In genomic region chr3:13538520-13539284, GRCh38 we compare ENCODE assay signal across 17 cellular contexts. TPM values are rescaled to one million over a fixed set of nuclear protein-coding genes. Genes with fewer than 3 reads are reported as not detected.
DNase-seq lines count a peak whose midpoint lies in the region; ATAC-seq and TF ChIP-seq lines count a peak whose summit lies in the region.
"Had no signal": no experiment of that assay in that cellular context is flagged by ENCODE, and none has a peak within 500 bp of the region (broad histone marks: within the 10 kb centered on the region; RNA-seq: fewer than 3 reads in every experiment).

No MANE protein-coding gene starts in this region.

- H4K91ac ChIP-seq in trophoblast cell (ENCODE audit: low read depth, low read length) = peak overlapping the region; percentile 34

- DNase-seq in CD14-positive monocyte (ENCODE audit: low spot score) = peak; percentile 22
- DNase-seq in PC-3 = peak; percentile 13
- no peak for DNase-seq in epithelial cell of prostate (ENCODE audit: low read depth, low spot score)
- no peak for DNase-seq in trophoblast cell
- DNase-seq in putamen (ENCODE audit: low spot score) = no peak
- no peak for DNase-seq in caudate nucleus (lab: John Stamatoyannopoulos, UW)
- no peak for DNase-seq in HUDEP-2 (lab: John Stamatoyannopoulos, UW; ENCODE audit: unreplicated experiment in 76 of 76)
- DNase-seq in NCI-H510A treated with DMSO at 0.1 percent for 48 hours (lab: John Stamatoyannopoulos, UW) = no peak
- DNase-seq: activated naive CD4-positive, alpha-beta T cell treated with anti-CD3 and anti-CD28 coated beads, Interleukin-2, amount 50 U/mL, for 16 hours; central memory CD4-positive, alpha-beta T cell; Karpas-422; NCI-H2171; occipital lobe; stimulated activated CD4-positive, alpha-beta T cell treated with anti-CD3 and anti-CD28 coated beads, Interleukin-12 subunit alpha, Interleukin-12 subunit beta, amount 100 ng/mL, for 4 hours had no signal

- peak overlapping the region; percentile 20; the same call in 1 of the 2 replicates for H2AFZ ChIP-seq in PC-3 (ENCODE audit: low read length)
- no peak overlapping the region for H2AFZ ChIP-seq in trophoblast cell (ENCODE audit: insufficient read depth, low read length, poor library complexity)

- no peak overlapping the region for H3K18ac ChIP-seq in trophoblast cell (ENCODE audit: low read length)

- no peaks in the 10 kb centered on the region for H3F3A ChIP-seq in PC-3 (ENCODE audit: low read length, unreplicated experiment)

- POLR2A ChIA-PET in PC-3 (lab: Charles Lee; ENCODE audit: unreplicated experiment) = interaction anchor here (0.5 kb wide), 1 partner anchor 14 kb away, joined by 3 read pairs; no protein-coding TSS in a partner anchor

- intact Hi-C loops in CD14-positive monocyte (cut with micrococcal nuclease) = no loop called here
- intact Hi-C loops in PC-3 (cut with micrococcal nuclease) = loop anchor here (2.0 kb wide), 1 partner anchor 62 kb away; no protein-coding TSS in a partner anchor

- WGBS in trophoblast cell (ENCODE audit: extremely low coverage, insufficient coverage, insufficient read length) = no CpG with 5 or more reads among the region's 9 CpGs

- no peaks in the 10 kb centered on the region for H3K9me2 ChIP-seq in PC-3 (replicated peaks; ENCODE audit: low read length)

- no peak overlapping the region for H2BK5ac ChIP-seq in trophoblast cell (ENCODE audit: low read depth, low read length, poor library complexity)

- peak overlapping the region; percentile 67 for H2BK120ac ChIP-seq in trophoblast cell (ENCODE audit: insufficient read depth, low read length, poor library complexity)

- H4K8ac ChIP-seq in trophoblast cell (ENCODE audit: low read depth, low read length) = no peak overlapping the region

- CTCF ChIA-PET in PC-3 (lab: Charles Lee) = interaction anchor here (0.6 kb wide), 1 partner anchor 35 kb away, joined by 6 read pairs; no protein-coding TSS in a partner anchor

- H3K23ac ChIP-seq in trophoblast cell (ENCODE audit: low read length) = no peak overlapping the region

- peaks cover 0 to 10% (median 6%) of the 10 kb centered on the region in 7 donors for H3K9me3 Mint-ChIP-seq in CD14-positive monocyte

- no peaks in the 10 kb centered on the region for H4K20me1 ChIP-seq in PC-3 (ENCODE audit: low read length)

- H3K4me1 ChIP-seq in PC-3 (ENCODE audit: insufficient read depth, low read length) (peaks cover 38% of the 10 kb centered on the region), trophoblast cell (ENCODE audit: control insufficient read depth in 1 of 2, insufficient read depth in 2 of 2, low read length in 2 of 2) (peaks cover 12 to 24% of the 10 kb centered on the region in 2 experiments)

- H3K9ac ChIP-seq in PC-3 (ENCODE audit: low read length) = peak overlapping the region; percentile 65
- no peak overlapping the region for H3K9ac ChIP-seq in trophoblast cell (ENCODE audit: low read length)

- TF ChIP-seq CTCF in CD14-positive monocyte (IDR thresholded peaks at IDR 0.05) (no peak), PC-3 (conservative IDR thresholded peaks at IDR 0.05; ENCODE audit: low read depth, low read length) (no peak)

- no peak for ATAC-seq in PC-3

- no peak overlapping the region for H4K12ac ChIP-seq in trophoblast cell (ENCODE audit: low read depth, low read length)

- no peak overlapping the region for H3K14ac ChIP-seq in trophoblast cell (ENCODE audit: low read length)

- H3K9me3 ChIP-seq in PC-3 (ENCODE audit: low read length) = peaks cover 3% of the 10 kb centered on the region; the same call in 1 of the 2 replicates
- H3K9me3 ChIP-seq in trophoblast cell (ENCODE audit: insufficient read depth, low read depth, low read length) = peaks cover 2% of the 10 kb centered on the region

- H3K36me3 ChIP-seq in PC-3 (ENCODE audit: low read depth, low read length) = no peaks in the 10 kb centered on the region
- no peaks in the 10 kb centered on the region for H3K36me3 ChIP-seq in trophoblast cell (ENCODE audit: control insufficient read depth in 1 of 2, insufficient read depth in 2 of 2, low read length in 2 of 2)

- H3K36me3 Mint-ChIP-seq in CD14-positive monocyte = no peaks in the 10 kb centered on the region
- H3K36me3 Mint-ChIP-seq: mesothelial cell of epicardium had no signal

- H3K4me2 ChIP-seq in PC-3 (ENCODE audit: low read length) = peak overlapping the region; percentile 14
- H3K4me2 ChIP-seq in trophoblast cell (ENCODE audit: low read length) = no peak overlapping the region

- no peaks in the 10 kb centered on the region for H3K79me1 ChIP-seq in trophoblast cell (ENCODE audit: low read length)

- H3K4me3 ChIP-seq in PC-3 (ENCODE audit: low read length) (no peak overlapping the region), trophoblast cell (ENCODE audit: low read depth, low read length) (no peak overlapping the region)

- H2BK12ac ChIP-seq in trophoblast cell (ENCODE audit: low read length) = no peak overlapping the region

- H3K79me2 ChIP-seq in PC-3 (ENCODE audit: low read length) (no peaks in the 10 kb centered on the region), trophoblast cell (ENCODE audit: control insufficient read depth, insufficient read depth, low read length, poor library complexity) (no peaks in the 10 kb centered on the region)

- H3K27ac Mint-ChIP-seq in CD14-positive monocyte = no peak overlapping the region
- H3K27ac Mint-ChIP-seq: mesothelial cell of epicardium; stimulated activated naive CD8-positive, alpha-beta T cell treated with anti-CD3 and anti-CD28 coated beads, Interleukin-15, Interleukin-2, amounts not matched to agents 100 ng/mL and 50 ng/mL, for 24 hours had no signal

- no peak overlapping the region for H3K4me3 Mint-ChIP-seq in CD14-positive monocyte
- H3K4me3 Mint-ChIP-seq: mesothelial cell of epicardium; stimulated activated naive CD8-positive, alpha-beta T cell treated with anti-CD3 and anti-CD28 coated beads, Interleukin-15, Interleukin-2, amounts not matched to agents 100 ng/mL and 50 ng/mL, for 24 hours had no signal

- BruUV-seq in PC-3 (replicated peaks; lab: Mats Ljungman, UMichigan) = no TSS peak

- H3K27me3 ChIP-seq in PC-3 (ENCODE audit: low read length) (no peaks in the 10 kb centered on the region), trophoblast cell (ENCODE audit: insufficient read depth, low read length) (no peaks in the 10 kb centered on the region)

- H2AK5ac ChIP-seq in trophoblast cell (ENCODE audit: low read length) = no peak overlapping the region

- H3K27ac ChIP-seq in PC-3 (ENCODE audit: low read length) = peak overlapping the region; percentile 88
- H3K27ac ChIP-seq in epithelial cell of prostate = peak overlapping the region; percentile 34
- no peak overlapping the region for H3K27ac ChIP-seq in trophoblast cell (ENCODE audit: low read depth, low read length)
- H3K27ac ChIP-seq in caudate nucleus (ENCODE audit: low read depth, low read length) = no peak overlapping the region

- H3K4ac ChIP-seq in trophoblast cell (ENCODE audit: low read depth, low read length) = no peak overlapping the region

- peaks cover 7% of the 10 kb centered on the region for H3K4me1 Mint-ChIP-seq in CD14-positive monocyte

- peaks cover 2 to 14% (median 11%) of the 10 kb centered on the region in 3 donors for H3K27me3 Mint-ChIP-seq in CD14-positive monocyte (ENCODE audit: low read depth in 3 of 3)

RNA-seq across cellular contexts. Expression of gene FBLN2, which starts 10.2 kb away (rescaled TPM):
- polyA plus RNA-seq in CD14-positive monocyte = not detected
- total RNA-seq in PC-3 (2014; rRNA removed) = 0.11 and 2.1 TPM in 2 replicates
- polyA plus RNA-seq in trophoblast cell (2013) = 15.9 and 19.7 TPM in 2 replicates
- total RNA-seq: T-helper 2 cell treated with Interferon-gamma antibody and Interleukin-4, amounts not matched to agents 100 ng/mL and 5 ng/mL, for 36 hours had no signal

RNA-seq across cellular contexts. Expression of gene HDAC11, which starts 58.6 kb away (rescaled TPM):
- polyA plus RNA-seq in CD14-positive monocyte = 1 to 10 TPM; 2.9 to 3.5 TPM
- 21.8 and 24.2 TPM in 2 replicates for total RNA-seq in PC-3 (2014; rRNA removed)
- polyA plus RNA-seq in trophoblast cell (2013) = 3.4 and 3.8 TPM in 2 replicates

Comparison
In these comparisons a context has a peak if more than half of its experiments do, and no peak if none do; other contexts are left out.
1. DNase-seq: peak in CD14-positive monocyte (single experiment) and PC-3 (single experiment); none in epithelial cell of prostate (single experiment), trophoblast cell (0 of 2), putamen (single experiment), caudate nucleus (0 of 61), HUDEP-2 (0 of 76) and NCI-H510A treated with DMSO at 0.1 percent for 48 hours (single experiment).
2. H3K27ac ChIP-seq: peak in PC-3 (single experiment) and epithelial cell of prostate (single experiment); none in trophoblast cell (single experiment) and caudate nucleus (single experiment).